In the genomic region with DNA sequence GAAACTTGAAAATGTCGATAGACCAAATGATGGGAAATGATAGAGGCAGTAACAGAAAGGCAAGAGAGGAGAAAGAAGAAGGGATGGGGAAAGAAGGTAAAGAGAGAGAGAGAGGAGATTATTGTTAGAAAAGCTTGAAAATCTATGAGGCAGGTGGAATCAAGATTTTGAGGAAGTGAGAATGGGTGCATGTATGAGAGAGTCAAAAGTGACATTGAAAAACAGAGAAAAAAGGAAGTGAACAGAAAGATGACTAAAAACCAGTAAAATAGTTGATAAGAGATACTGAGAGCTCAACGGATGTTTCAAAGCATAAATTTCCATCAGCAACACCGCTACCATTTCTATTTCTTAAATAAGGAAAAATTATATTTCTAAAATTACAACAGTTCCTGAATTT, we compare ENCODE assay signal across 12 cellular contexts.
A peak's percentile ranks its signal among the peaks of the same experiment; 100 is the strongest.
DNase-seq lines count a peak whose midpoint lies in the region; ATAC-seq, FAIRE-seq and TF ChIP-seq lines count a peak whose summit lies in the region.
"Had no signal": no experiment of that assay in that cellular context is flagged by ENCODE, and none has a peak within 500 bp of the region (broad histone marks: within the 10 kb centered on the region; RNA-seq: fewer than 3 reads in every experiment).

No MANE protein-coding gene starts in this region.

- peak; percentile 100 for ATAC-seq in HG02763 (IDR thresholded peaks at IDR 0.05; ENCODE audit: unreplicated experiment)
- peak; percentile 100 for ATAC-seq in HG03558 (IDR thresholded peaks at IDR 0.05; ENCODE audit: extremely low read depth, unreplicated experiment)
- ATAC-seq: natural killer cell had no signal

- WGBS in small intestine, 3 donors, result 82 to 87% (median 86%) methylated on average over 3 of the region's 3 CpGs

- H3K36me3 ChIP-seq in osteoblast (ENCODE audit: insufficient read depth, low read length) (no peaks in the 10 kb centered on the region), small intestine (ENCODE audit: control insufficient read depth in 2 of 2, insufficient read depth in 2 of 2, low read length in 2 of 2) (no peaks in the 10 kb centered on the region)

- H3K27me3 Mint-ChIP-seq in activated naive CD8-positive, alpha-beta T cell treated with anti-CD3 and anti-CD28 coated beads for 36 hours, result no peaks in the 10 kb centered on the region

- peaks cover 31% of the 10 kb centered on the region for H3K9me3 Mint-ChIP-seq in activated naive CD8-positive, alpha-beta T cell treated with anti-CD3 and anti-CD28 coated beads for 36 hours

- H3K9me3 ChIP-seq in osteoblast (ENCODE audit: low read depth, low read length) (peaks cover 10% of the 10 kb centered on the region), small intestine (ENCODE audit: control insufficient read depth, low read depth) (peaks cover 3% of the 10 kb centered on the region)

- no peak overlapping the region for H3K4me2 ChIP-seq in osteoblast (ENCODE audit: insufficient read depth, low read length)

- H3K4me1 Mint-ChIP-seq in activated naive CD8-positive, alpha-beta T cell treated with anti-CD3 and anti-CD28 coated beads for 36 hours, result no peaks in the 10 kb centered on the region
- H3K4me1 Mint-ChIP-seq: natural killer cell had no signal

- no peak for FAIRE-seq in small intestine (lab: Jason Lieb, UNC)
- FAIRE-seq: HTR-8/SVneo had no signal

- H3K27ac ChIP-seq in osteoblast (ENCODE audit: low read depth, low read length) (no peak overlapping the region), small intestine (ENCODE audit: low read depth in 1 of 2, low read length in 1 of 2) (no peak overlapping the region)

- no peaks in the 10 kb centered on the region for H3K27me3 ChIP-seq in osteoblast (ENCODE audit: insufficient read depth, low read length)
- H3K27me3 ChIP-seq in small intestine (ENCODE audit: control insufficient read depth in 2 of 2, insufficient read depth in 2 of 2, low read length in 2 of 2), result no peaks in the 10 kb centered on the region

- DNase-seq in GM19240 (ENCODE audit: insufficient read length, low spot score) (peak; percentile 18), osteoblast (ENCODE audit: insufficient read length, low spot score, missing footprints) (peak; percentile 21), NCI-H82 treated with DMSO at 0.1 percent for 48 hours (lab: John Stamatoyannopoulos, UW; ENCODE audit: unreplicated experiment) (no peak), small intestine (no peak), HPDE6-E6E7 (ENCODE audit: extremely low spot score) (no peak)
- no peak for DNase-seq in activated naive CD8-positive, alpha-beta T cell treated with anti-CD3 and anti-CD28 coated beads for 36 hours
- DNase-seq: cortex of kidney, natural killer cell had no signal

- H3K4me3 Mint-ChIP-seq in activated naive CD8-positive, alpha-beta T cell treated with anti-CD3 and anti-CD28 coated beads for 36 hours, result no peak overlapping the region
- H3K4me3 Mint-ChIP-seq: activated T-helper 1 cell treated with anti-CD3 and anti-CD28 coated beads, Interleukin-12 subunit alpha, Interleukin-12 subunit beta, Interleukin-2, Interleukin-4 antibody, amounts not matched to agents 30 ng/mL and 10 ng/mL and 1 ng/mL, durations not matched to agents 14 hours and 24 hours and 36 hours; natural killer cell had no signal

- H3K4me3 ChIP-seq in osteoblast (ENCODE audit: insufficient read depth, low read length) (no peak overlapping the region), small intestine (ENCODE audit: low read depth in 1 of 2, low read length in 2 of 2) (no peak overlapping the region)

- no peaks in the 10 kb centered on the region for H3K79me2 ChIP-seq in osteoblast (ENCODE audit: insufficient read depth, low read length)

- H4K20me1 ChIP-seq in osteoblast (ENCODE audit: insufficient read depth, low read length), result no peaks in the 10 kb centered on the region

- no peaks in the 10 kb centered on the region for H3K36me3 Mint-ChIP-seq in activated naive CD8-positive, alpha-beta T cell treated with anti-CD3 and anti-CD28 coated beads for 36 hours

- no peak overlapping the region for H2AFZ ChIP-seq in osteoblast (ENCODE audit: low read length)

- TF ChIP-seq CTCF in osteoblast (IDR thresholded peaks at IDR 0.05; ENCODE audit: extremely low read depth, low read depth, low read length), result no peak

- H3K4me1 ChIP-seq in osteoblast (ENCODE audit: insufficient read depth, low read length) (no peaks in the 10 kb centered on the region), small intestine (ENCODE audit: control insufficient read depth in 2 of 2, insufficient read depth in 1 of 2, low read depth in 1 of 2, low read length in 1 of 2) (no peaks in the 10 kb centered on the region)

- H3K27ac Mint-ChIP-seq in activated naive CD8-positive, alpha-beta T cell treated with anti-CD3 and anti-CD28 coated beads for 36 hours, result no peak overlapping the region
- H3K27ac Mint-ChIP-seq: activated T-helper 1 cell treated with anti-CD3 and anti-CD28 coated beads, Interleukin-12 subunit alpha, Interleukin-12 subunit beta, Interleukin-2, Interleukin-4 antibody, amounts not matched to agents 30 ng/mL and 10 ng/mL and 1 ng/mL, durations not matched to agents 14 hours and 24 hours and 36 hours; natural killer cell had no signal

Comparison
In these comparisons a context has a peak if more than half of its experiments do, and no peak if none do; other contexts are left out.
1. DNase-seq: peak in GM19240 (single experiment) and osteoblast (single experiment); none in activated naive CD8-positive, alpha-beta T cell treated with anti-CD3 and anti-CD28 coated beads for 36 hours (single experiment), NCI-H82 treated with DMSO at 0.1 percent for 48 hours (single experiment), small intestine (single experiment) and HPDE6-E6E7 (single experiment).